29 cellular contexts compared by ENCODE assay signal in genomic region chr20:53037621-53038020, GRCh38.
"Had no signal": no experiment of that assay in that cellular context is flagged by ENCODE, and none has a peak within 500 bp of the region (broad histone marks: within the 10 kb centered on the region; RNA-seq: fewer than 3 reads in every experiment).

No MANE protein-coding gene starts in this region.

- H3K36me3 ChIP-seq: MG63, SJCRH30 had no signal

- H3K27ac Mint-ChIP-seq: activated B cell treated with CpG ODN at 0.5 μM for 24 hours; activated CD4-positive, alpha-beta T cell treated with anti-CD3 and anti-CD28 coated beads, Interleukin-2, amount 10 ng/mL, durations not matched to agents 24 days and 14 days; activated CD8-positive, alpha-beta memory T cell treated with anti-CD3 and anti-CD28 coated beads, Interleukin-2, amount 10 ng/mL, durations not matched to agents 7 days and 5 days; activated T-cell treated with anti-CD3 and anti-CD28 coated beads, Interleukin-2, amount 50 U/mL, for 24 hours; activated T-helper 1 cell treated with anti-CD3 and anti-CD28 coated beads, Interleukin-12 subunit alpha, Interleukin-12 subunit beta, Interleukin-2, Interleukin-4 antibody, amounts not matched to agents 30 ng/mL and 10 ng/mL and 1 ng/mL, durations not matched to agents 14 hours and 24 hours and 36 hours had no signal

- H3K4me1 Mint-ChIP-seq: central memory CD8-positive, alpha-beta T cell had no signal

- H3K9me3 Mint-ChIP-seq: activated B cell treated with CpG ODN at 0.5 μM for 24 hours; activated CD4-positive, alpha-beta T cell treated with anti-CD3 and anti-CD28 coated beads, Interleukin-2, amount 10 ng/mL, durations not matched to agents 24 days and 14 days; activated naive CD4-positive, alpha-beta T cell treated with anti-CD3 and anti-CD28 coated beads, Interleukin-2, amount 50 U/mL, for 24 hours; activated T-cell treated with anti-CD3 and anti-CD28 coated beads, Interleukin-2, amount 50 U/mL, for 24 hours; activated T-helper 1 cell treated with anti-CD3 and anti-CD28 coated beads, Interleukin-12 subunit alpha, Interleukin-12 subunit beta, Interleukin-2, Interleukin-4 antibody, amounts not matched to agents 30 ng/mL and 10 ng/mL and 1 ng/mL, durations not matched to agents 14 hours and 24 hours and 36 hours; central memory CD8-positive, alpha-beta T cell had no signal

- H3K4me3 Mint-ChIP-seq: activated B cell treated with CpG ODN at 0.5 μM for 24 hours; activated CD4-positive, alpha-beta T cell treated with anti-CD3 and anti-CD28 coated beads, Interleukin-2, amount 10 ng/mL, durations not matched to agents 24 days and 14 days; activated CD8-positive, alpha-beta memory T cell treated with anti-CD3 and anti-CD28 coated beads, Interleukin-2, amount 10 ng/mL, durations not matched to agents 7 days and 5 days; activated naive CD4-positive, alpha-beta T cell treated with anti-CD3 and anti-CD28 coated beads, Interleukin-2, amount 50 U/mL, for 24 hours; activated T-cell treated with anti-CD3 and anti-CD28 coated beads, Interleukin-2, amount 50 U/mL, for 24 hours; activated T-helper 1 cell treated with anti-CD3 and anti-CD28 coated beads, Interleukin-12 subunit alpha, Interleukin-12 subunit beta, Interleukin-2, Interleukin-4 antibody, amounts not matched to agents 30 ng/mL and 10 ng/mL and 1 ng/mL, durations not matched to agents 14 hours and 24 hours and 36 hours; central memory CD8-positive, alpha-beta T cell had no signal

- H3K9ac ChIP-seq: SK-N-SH had no signal

- H3K4me3 ChIP-seq: MG63, SJCRH30 had no signal

- H3K27me3 Mint-ChIP-seq: activated CD4-positive, alpha-beta T cell treated with anti-CD3 and anti-CD28 coated beads, Interleukin-2, amount 10 ng/mL, durations not matched to agents 24 days and 14 days; activated CD8-positive, alpha-beta memory T cell treated with anti-CD3 and anti-CD28 coated beads, Interleukin-2, amount 10 ng/mL, durations not matched to agents 7 days and 5 days; activated naive CD4-positive, alpha-beta T cell treated with anti-CD3 and anti-CD28 coated beads, Interleukin-2, amount 50 U/mL, for 24 hours; activated T-cell treated with anti-CD3 and anti-CD28 coated beads, Interleukin-2, amount 50 U/mL, for 24 hours had no signal

- H3K36me3 Mint-ChIP-seq: activated CD8-positive, alpha-beta memory T cell treated with anti-CD3 and anti-CD28 coated beads, Interleukin-2, amount 10 ng/mL, durations not matched to agents 7 days and 5 days had no signal

- DNase-seq: activated B cell treated with CpG ODN at 0.5 μM for 24 hours; activated CD4-positive, alpha-beta T cell treated with anti-CD3 and anti-CD28 coated beads for 1 hour; activated CD4-positive, alpha-beta T cell treated with anti-CD3 and anti-CD28 coated beads, Interleukin-2, amount 10 ng/mL, durations not matched to agents 24 days and 14 days; activated CD4-positive, alpha-beta T cell treated with anti-CD3 and anti-CD28 coated beads, Interleukin-2, amount 50 U/mL, for 48 hours; activated CD8-positive, alpha-beta memory T cell treated with anti-CD3 and anti-CD28 coated beads, Interleukin-2, amount 10 ng/mL, durations not matched to agents 7 days and 5 days; activated effector memory CD4-positive, alpha-beta T cell treated with Interleukin-2 at 50 U/mL for 16 hours; activated naive CD4-positive, alpha-beta T cell; activated T-cell treated with anti-CD3 and anti-CD28 coated beads, Interleukin-2, amount 50 U/mL, for 24 hours; aorta; MV-4-11; NCI-H1105; NCI-H1436; NCI-H187; NCI-H2081 treated with DMSO at 0.1 percent for 48 hours; NCI-H2171; NCI-H2227 treated with DMSO at 0.1 percent for 48 hours; NCI-H446 treated with DMSO at 0.1 percent for 48 hours; NCI-H526; NCI-H774; NK-92 treated with Interleukin-12 subunit alpha and Interleukin-12 subunit beta, amount 100 ng/mL, for 24 hours; OCI-M1; RPMI8226; SJCRH30; SK-N-SH; T-helper 1 cell had no signal

- H3K27ac ChIP-seq: SJCRH30 had no signal

- H3K9me3 ChIP-seq: MG63, SJCRH30, SK-N-SH had no signal

- H3K4me2 ChIP-seq: SK-N-SH had no signal

- H3K27me3 ChIP-seq: MG63 had no signal
